ENCODE assay signal across 1 cellular context in genomic region chr5:157142317-157143126, GRCh38.
TF ChIP-seq lines count a peak whose summit lies in the region.

Gene MED7 (minus strand): TSS chr5:157142865. CDS start chr5:157139431, 3,434 bp downstream.

TF ChIP-seq in H1, 55 proteins besides CTCF, POLR2A, EP300 and RAD21 (continued from another document):
- TF ChIP-seq EGR1 (IDR thresholded peaks at IDR 0.05; ENCODE audit: borderline replicate concordance, low read depth, low read length) (no peak), SIX5 (IDR thresholded peaks at IDR 0.05; ENCODE audit: low read depth, low read length) (no peak), TAF1 (IDR thresholded peaks at IDR 0.05; ENCODE audit: low read depth, low read length) (peak; percentile 88), SP4 (IDR thresholded peaks at IDR 0.05; ENCODE audit: low read length) (no peak), SIRT6 (IDR thresholded peaks at IDR 0.05; ENCODE audit: low read length) (no peak), POLR2AphosphoS5 (IDR thresholded peaks at IDR 0.05; ENCODE audit: low read depth, low read length) (peak; percentile 58; the same call in 1 of the 2 replicates), RFX5 (IDR thresholded peaks at IDR 0.05; ENCODE audit: borderline replicate concordance, low read depth, low read length) (no peak), HDAC6 (IDR thresholded peaks at IDR 0.05; ENCODE audit: low read depth, low read length) (no peak), SP1 (IDR thresholded peaks at IDR 0.05; ENCODE audit: low read depth, low read length) (peak; percentile 88), TBP (IDR thresholded peaks at IDR 0.05; ENCODE audit: low read depth, low read length) (peak; percentile 71), POU5F1 (IDR thresholded peaks at IDR 0.05; ENCODE audit: low read depth, low read length) (no peak), E2F6 (IDR thresholded peaks at IDR 0.05) (no peak), SP2 (IDR thresholded peaks at IDR 0.05; ENCODE audit: low read length) (peak; percentile 67), SIN3A (conservative IDR thresholded peaks at IDR 0.05 in 1 of 2, IDR thresholded peaks at IDR 0.05 in 1 of 2; ENCODE audit: low read depth in 1 of 2, low read length in 2 of 2) (0 out of 4 replicates have a peak, but pooled peaks of 1 of the 2 experiments have one; percentile 41), CREB1 (IDR thresholded peaks at IDR 0.05) (peak; percentile 54), BCL11A (IDR thresholded peaks at IDR 0.05; ENCODE audit: low read depth in 2 of 2, low read length in 2 of 2) (no peak), NANOG (IDR thresholded peaks at IDR 0.05; ENCODE audit: insufficient read depth, low read depth, low read length, poor library complexity, severe bottlenecking) (no peak), ATF2 (IDR thresholded peaks at IDR 0.05; ENCODE audit: low read length) (no peak), CBX5 (IDR thresholded peaks at IDR 0.05; ENCODE audit: low read depth, low read length) (no peak), GTF2F1 (IDR thresholded peaks at IDR 0.05; ENCODE audit: borderline replicate concordance, low read depth, low read length) (peak; percentile 72), HDAC2 (IDR thresholded peaks at IDR 0.05; ENCODE audit: borderline replicate concordance in 1 of 2, low read depth in 2 of 2, low read length in 2 of 2) (peak in 1 of 2 experiments; percentile 77; a peak in 1 of 4 replicates), ASH2L (IDR thresholded peaks at IDR 0.05; ENCODE audit: low read length) (peak; percentile 82), ATF3 (IDR thresholded peaks at IDR 0.05; ENCODE audit: insufficient read depth, low read depth, low read length) (no peak), GABPA (IDR thresholded peaks at IDR 0.05; ENCODE audit: borderline replicate concordance, insufficient read depth, low read length) (peak; percentile 85; the same call in 1 of the 2 replicates), SRF (IDR thresholded peaks at IDR 0.05; ENCODE audit: low read depth, low read length) (no peak), TAF7 (optimal IDR thresholded peaks at IDR 0.05; ENCODE audit: borderline replicate concordance, low read depth, low read length) (no peak), FOSL1 (IDR thresholded peaks at IDR 0.05; ENCODE audit: insufficient read depth, low read depth, low read length) (no peak), JUND (IDR thresholded peaks at IDR 0.05; ENCODE audit: low read length) (no peak), PHF8 (conservative IDR thresholded peaks at IDR 0.05; ENCODE audit: low read depth, low read length) (peak; percentile 91), YY1 (IDR thresholded peaks at IDR 0.05; ENCODE audit: low read depth, low read length) (0 out of 2 replicates have a peak, but pooled peaks have one; percentile 14), KDM1A (IDR thresholded peaks at IDR 0.05; ENCODE audit: borderline replicate concordance, low read length) (peak; percentile 92), TEAD4 (IDR thresholded peaks at IDR 0.05; ENCODE audit: low read depth, low read length) (no peak), MAX (IDR thresholded peaks at IDR 0.05) (no peak), NRF1 (IDR thresholded peaks at IDR 0.05; ENCODE audit: low read depth, low read length) (no peak), JUN (IDR thresholded peaks at IDR 0.05; ENCODE audit: low read depth, low read length) (no peak), SAP30 (IDR thresholded peaks at IDR 0.05; ENCODE audit: insufficient read depth, insufficient replicate concordance, low read length) (no peak), CTBP2 (IDR thresholded peaks at IDR 0.05; ENCODE audit: borderline replicate concordance, insufficient read depth, insufficient read length, low read length) (no peak), BACH1 (IDR thresholded peaks at IDR 0.05; ENCODE audit: low read length) (no peak), CHD7 (IDR thresholded peaks at IDR 0.05; ENCODE audit: insufficient replicate concordance, low read length) (peak; percentile 24), RBBP5 (IDR thresholded peaks at IDR 0.05; ENCODE audit: borderline replicate concordance, low read depth, low read length) (peak; percentile 55; the same call in 1 of the 2 replicates), KDM4A (IDR thresholded peaks at IDR 0.05; ENCODE audit: low read depth, low read length, severe bottlenecking) (peak; percentile 47)
